In the genomic region with DNA sequence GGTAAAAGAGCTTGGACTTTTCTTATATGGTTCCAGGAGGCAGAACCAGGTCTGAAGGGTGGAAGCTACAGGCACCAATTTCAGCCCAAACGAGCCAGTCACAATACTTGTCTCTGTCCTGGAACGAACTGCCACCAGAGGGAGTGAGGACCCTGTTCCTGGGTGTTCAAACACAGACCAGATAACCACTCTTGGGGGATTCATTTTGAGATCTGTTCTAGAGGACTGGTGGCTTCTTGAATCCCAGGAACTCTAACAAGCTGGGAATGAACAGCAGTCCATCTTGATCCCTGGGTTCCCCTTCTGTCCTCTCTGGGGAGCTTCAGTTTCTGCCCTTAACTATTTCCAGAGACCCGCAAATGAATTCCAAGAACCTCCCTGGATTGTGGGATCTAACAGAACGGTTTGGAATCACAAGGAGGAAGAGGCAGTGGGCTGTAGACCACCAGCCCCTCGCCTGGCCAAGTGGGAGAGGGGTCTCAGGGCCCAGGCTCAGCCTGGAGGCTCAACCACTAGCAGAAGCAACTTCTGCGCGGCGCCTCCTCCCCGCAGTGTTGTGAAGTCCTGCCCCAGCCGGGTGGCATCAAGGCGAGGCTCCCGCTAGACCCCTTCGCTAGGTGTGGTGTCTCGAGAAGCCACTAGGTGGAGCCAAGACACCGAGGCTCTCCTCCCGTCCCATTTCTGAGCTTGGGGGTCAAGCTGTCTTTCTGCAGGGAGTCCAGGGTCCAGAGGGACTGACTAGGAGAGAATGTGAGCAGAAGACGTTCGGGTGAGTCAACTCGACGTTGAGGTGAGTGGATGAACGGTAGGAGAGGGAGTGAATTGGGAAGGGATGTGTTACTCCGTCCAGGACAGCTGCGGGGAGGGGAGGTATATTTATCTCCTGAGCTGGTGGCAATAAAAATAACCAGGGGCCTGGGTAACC, we compare ENCODE assay signal across 8 cellular contexts. TPM values are rescaled to one million over a fixed set of nuclear protein-coding genes. Genes with fewer than 3 reads are reported as not detected.
DNase-seq lines count a peak whose midpoint lies in the region; TF ChIP-seq lines count a peak whose summit lies in the region.

No MANE protein-coding gene starts in this region.

- H3K4me1 Mint-ChIP-seq in activated T-helper 1 cell treated with anti-CD3 and anti-CD28 coated beads, Interleukin-12 subunit alpha, Interleukin-12 subunit beta, Interleukin-2, Interleukin-4 antibody, amounts not matched to agents 30 ng/mL and 10 ng/mL and 1 ng/mL, durations not matched to agents 14 hours and 24 hours and 36 hours (ENCODE audit: low read depth), result peaks cover 32% of the 10 kb centered on the region
- H3K4me1 Mint-ChIP-seq in neural progenitor cell, result peaks cover 56% of the 10 kb centered on the region

- no peaks in the 10 kb centered on the region for H3K36me3 Mint-ChIP-seq in activated T-helper 1 cell treated with anti-CD3 and anti-CD28 coated beads, Interleukin-12 subunit alpha, Interleukin-12 subunit beta, Interleukin-2, Interleukin-4 antibody, amounts not matched to agents 30 ng/mL and 10 ng/mL and 1 ng/mL, durations not matched to agents 14 hours and 24 hours and 36 hours (ENCODE audit: low read depth)
- no peaks in the 10 kb centered on the region for H3K36me3 Mint-ChIP-seq in neural progenitor cell

- peak overlapping the region; percentile 51 for H3K9ac ChIP-seq in Loucy (ENCODE audit: low read depth, low read length, poor library complexity, severe bottlenecking)
- H3K9ac ChIP-seq in neural progenitor cell, result no peak overlapping the region

- H3K9me3 ChIP-seq in Loucy (ENCODE audit: insufficient read depth, low read depth, low read length) (no peaks in the 10 kb centered on the region), neural progenitor cell (ENCODE audit: low read depth) (no peaks in the 10 kb centered on the region)

- H3K27me3 ChIP-seq in Loucy (ENCODE audit: insufficient read depth, low read length, poor library complexity, severe bottlenecking), result no peaks in the 10 kb centered on the region
- H3K27me3 ChIP-seq in neural progenitor cell, result peaks cover 15% of the 10 kb centered on the region

- peaks cover 54% of the 10 kb centered on the region for H3K27me3 Mint-ChIP-seq in activated T-helper 1 cell treated with anti-CD3 and anti-CD28 coated beads, Interleukin-12 subunit alpha, Interleukin-12 subunit beta, Interleukin-2, Interleukin-4 antibody, amounts not matched to agents 30 ng/mL and 10 ng/mL and 1 ng/mL, durations not matched to agents 14 hours and 24 hours and 36 hours (ENCODE audit: insufficient read depth)
- peaks cover 13% of the 10 kb centered on the region for H3K27me3 Mint-ChIP-seq in neural progenitor cell (ENCODE audit: insufficient read depth, low read depth)

- no peaks in the 10 kb centered on the region for H3K9me3 Mint-ChIP-seq in activated T-helper 1 cell treated with anti-CD3 and anti-CD28 coated beads, Interleukin-12 subunit alpha, Interleukin-12 subunit beta, Interleukin-2, Interleukin-4 antibody, amounts not matched to agents 30 ng/mL and 10 ng/mL and 1 ng/mL, durations not matched to agents 14 hours and 24 hours and 36 hours
- H3K9me3 Mint-ChIP-seq in neural progenitor cell, result no peaks in the 10 kb centered on the region

- DNase-seq in SIG-M5 treated with dmso at 0.1 percent for 504 hours (lab: John Stamatoyannopoulos, UW; ENCODE audit: unreplicated experiment), result peak; percentile 80
- no peak for DNase-seq in SIG-M5 (lab: John Stamatoyannopoulos, UW)
- peak; percentile 92 for DNase-seq in RPMI8226
- peak; percentile 64 for DNase-seq in activated T-helper 1 cell treated with anti-CD3 and anti-CD28 coated beads, Interleukin-12 subunit alpha, Interleukin-12 subunit beta, Interleukin-2, Interleukin-4 antibody, amounts not matched to agents 30 ng/mL and 10 ng/mL and 1 ng/mL, durations not matched to agents 14 hours and 24 hours and 36 hours (ENCODE audit: low spot score)
- peak; percentile 86 for DNase-seq in fibroblast of pulmonary artery (ENCODE audit: low read depth)
- peak; percentile 94 for DNase-seq in neural progenitor cell (ENCODE audit: low spot score)
- DNase-seq in stromal cell of bone marrow (ENCODE audit: low read depth), result peak; percentile 52

- peak; percentile 63 for TF ChIP-seq CTCF in Loucy (conservative IDR thresholded peaks at IDR 0.05; ENCODE audit: low read length)
- peak; percentile 92 for TF ChIP-seq CTCF in fibroblast of pulmonary artery (IDR thresholded peaks at IDR 0.05; ENCODE audit: low read length, missing control alignments)
- peak; percentile 79 for TF ChIP-seq CTCF in neural progenitor cell (IDR thresholded peaks at IDR 0.05)

- H3K79me2 ChIP-seq in Loucy (ENCODE audit: insufficient read depth, low read length), result no peaks in the 10 kb centered on the region
- no peaks in the 10 kb centered on the region for H3K79me2 ChIP-seq in neural progenitor cell (ENCODE audit: low read depth)

- peak overlapping the region; percentile 69 for H3K4me3 Mint-ChIP-seq in activated T-helper 1 cell treated with anti-CD3 and anti-CD28 coated beads, Interleukin-12 subunit alpha, Interleukin-12 subunit beta, Interleukin-2, Interleukin-4 antibody, amounts not matched to agents 30 ng/mL and 10 ng/mL and 1 ng/mL, durations not matched to agents 14 hours and 24 hours and 36 hours
- H3K4me3 Mint-ChIP-seq in neural progenitor cell, result peak overlapping the region; percentile 78

- peak overlapping the region; percentile 68 for H3K4me3 ChIP-seq in Loucy (ENCODE audit: low read length, poor library complexity, severe bottlenecking)
- H3K4me3 ChIP-seq in fibroblast of pulmonary artery (replicated peaks; ENCODE audit: low read depth, low read length), result peak overlapping the region; percentile 0
- peak overlapping the region; percentile 44 for H3K4me3 ChIP-seq in neural progenitor cell

- peak overlapping the region; percentile 98 for H2AFZ ChIP-seq in Loucy (ENCODE audit: low read length)
- peak overlapping the region; percentile 92 for H2AFZ ChIP-seq in neural progenitor cell (replicated peaks)

- no peaks in the 10 kb centered on the region for H4K20me1 ChIP-seq in Loucy (ENCODE audit: insufficient read depth, low read length, poor library complexity, severe bottlenecking)
- no peaks in the 10 kb centered on the region for H4K20me1 ChIP-seq in neural progenitor cell (ENCODE audit: low read depth)

- H3K9me2 ChIP-seq in Loucy (replicated peaks; ENCODE audit: low read depth, low read length), result no peaks in the 10 kb centered on the region

- H3K4me1 ChIP-seq in Loucy (ENCODE audit: insufficient read depth, low read length, poor library complexity, severe bottlenecking) (peaks cover 24% of the 10 kb centered on the region), neural progenitor cell (peaks cover 46% of the 10 kb centered on the region)

- H3K4me2 ChIP-seq in Loucy (ENCODE audit: low read depth, low read length, poor library complexity, severe bottlenecking), result peak overlapping the region; percentile 93
- H3K4me2 ChIP-seq in neural progenitor cell, result peak overlapping the region; percentile 84

- H3K36me3 ChIP-seq in Loucy (ENCODE audit: insufficient read depth, low read length) (no peaks in the 10 kb centered on the region), neural progenitor cell (no peaks in the 10 kb centered on the region)

- intact Hi-C loops in activated T-helper 1 cell treated with anti-CD3 and anti-CD28 coated beads, Interleukin-12 subunit alpha, Interleukin-12 subunit beta, Interleukin-2, Interleukin-4 antibody, amounts not matched to agents 30 ng/mL and 10 ng/mL and 1 ng/mL, durations not matched to agents 14 hours and 24 hours and 36 hours (cut with micrococcal nuclease), result loop anchor here (1.0 to 5.0 kb wide), 6 partner anchors 17 to 238 kb away; partner anchors contain the start of gene PRCC

- no peak overlapping the region for H3K27ac ChIP-seq in neural progenitor cell

- H3F3A ChIP-seq in Loucy (ENCODE audit: low read depth) (no peaks in the 10 kb centered on the region), neural progenitor cell (ENCODE audit: low read depth) (peaks cover 46% of the 10 kb centered on the region)

- no peak overlapping the region for H3K27ac Mint-ChIP-seq in activated T-helper 1 cell treated with anti-CD3 and anti-CD28 coated beads, Interleukin-12 subunit alpha, Interleukin-12 subunit beta, Interleukin-2, Interleukin-4 antibody, amounts not matched to agents 30 ng/mL and 10 ng/mL and 1 ng/mL, durations not matched to agents 14 hours and 24 hours and 36 hours
- peak overlapping the region; percentile 85 for H3K27ac Mint-ChIP-seq in neural progenitor cell

RNA-seq across cellular contexts. Expression of gene NES, which starts 12.1 kb away (rescaled TPM):
- total RNA-seq in activated T-helper 1 cell treated with anti-CD3 and anti-CD28 coated beads, Interleukin-12 subunit alpha, Interleukin-12 subunit beta, Interleukin-2, Interleukin-4 antibody, amounts not matched to agents 30 ng/mL and 10 ng/mL and 1 ng/mL, durations not matched to agents 14 hours and 24 hours and 36 hours, result not detected in 2 replicates
- total RNA-seq in neural progenitor cell (ENCODE audit: low replicate concordance), result 83.8 and 219 TPM in 2 replicates

RNA-seq across cellular contexts. Expression of gene CRABP2, which starts 16.1 kb away (rescaled TPM):
- total RNA-seq in activated T-helper 1 cell treated with anti-CD3 and anti-CD28 coated beads, Interleukin-12 subunit alpha, Interleukin-12 subunit beta, Interleukin-2, Interleukin-4 antibody, amounts not matched to agents 30 ng/mL and 10 ng/mL and 1 ng/mL, durations not matched to agents 14 hours and 24 hours and 36 hours, result 1.4 and 1.6 TPM in 2 replicates
- 110 and 156 TPM in 2 replicates for total RNA-seq in neural progenitor cell (ENCODE audit: low replicate concordance)

RNA-seq across cellular contexts. Expression of gene METTL25B, which starts 39.0 kb away (rescaled TPM):
- total RNA-seq in activated T-helper 1 cell treated with anti-CD3 and anti-CD28 coated beads, Interleukin-12 subunit alpha, Interleukin-12 subunit beta, Interleukin-2, Interleukin-4 antibody, amounts not matched to agents 30 ng/mL and 10 ng/mL and 1 ng/mL, durations not matched to agents 14 hours and 24 hours and 36 hours, result 31.6 and 38.9 TPM in 2 replicates
- 21.4 and 26.5 TPM in 2 replicates for total RNA-seq in neural progenitor cell (ENCODE audit: low replicate concordance)

RNA-seq across cellular contexts. Expression of gene ISG20L2, which starts 39.3 kb away (rescaled TPM):
- total RNA-seq in activated T-helper 1 cell treated with anti-CD3 and anti-CD28 coated beads, Interleukin-12 subunit alpha, Interleukin-12 subunit beta, Interleukin-2, Interleukin-4 antibody, amounts not matched to agents 30 ng/mL and 10 ng/mL and 1 ng/mL, durations not matched to agents 14 hours and 24 hours and 36 hours, result 73.7 and 81.5 TPM in 2 replicates
- 17.4 and 23.7 TPM in 2 replicates for total RNA-seq in neural progenitor cell (ENCODE audit: low replicate concordance)

RNA-seq across cellular contexts. Expression of gene BCAN, which starts 47.4 kb away (rescaled TPM):
- total RNA-seq in activated T-helper 1 cell treated with anti-CD3 and anti-CD28 coated beads, Interleukin-12 subunit alpha, Interleukin-12 subunit beta, Interleukin-2, Interleukin-4 antibody, amounts not matched to agents 30 ng/mL and 10 ng/mL and 1 ng/mL, durations not matched to agents 14 hours and 24 hours and 36 hours, result not detected in 2 replicates
- 0.46 TPM in 1 of 2 replicates, not detected in the other for total RNA-seq in neural progenitor cell (ENCODE audit: low replicate concordance)

Comparison
In these comparisons a context has a peak if more than half of its experiments do, and no peak if none do; other contexts are left out.
1. H3K4me3 ChIP-seq: peak in every context shown above with its lines; median percentile 68 in Loucy; 44 in neural progenitor cell; 0 in fibroblast of pulmonary artery.
2. RNA of gene NES, which starts 12.1 kb away (total RNA-seq): 83.8 to 219 TPM in neural progenitor cell; not detected in activated T-helper 1 cell treated with anti-CD3 and anti-CD28 coated beads, Interleukin-12 subunit alpha, Interleukin-12 subunit beta, Interleukin-2, Interleukin-4 antibody, amounts not matched to agents 30 ng/mL and 10 ng/mL and 1 ng/mL, durations not matched to agents 14 hours and 24 hours and 36 hours; every median in the first group is over 10 times any median in the second.
3. RNA of gene CRABP2, which starts 16.1 kb away (total RNA-seq): 110 to 156 TPM in neural progenitor cell; 1.4 to 1.6 TPM in activated T-helper 1 cell treated with anti-CD3 and anti-CD28 coated beads, Interleukin-12 subunit alpha, Interleukin-12 subunit beta, Interleukin-2, Interleukin-4 antibody, amounts not matched to agents 30 ng/mL and 10 ng/mL and 1 ng/mL, durations not matched to agents 14 hours and 24 hours and 36 hours; every median in the first group is over 10 times any median in the second.
4. Peak in every context shown above with its lines, with median percentiles within 50 percentile points of each other: CTCF ChIP-seq.